In genomic region chr3:33201195-33201594, GRCh38 we compare ENCODE assay signal across 15 cellular contexts. TPM values are rescaled to one million over a fixed set of nuclear protein-coding genes. Genes with fewer than 3 reads are reported as not detected.
A peak's percentile ranks its signal among the peaks of the same experiment; 100 is the strongest.
DNase-seq lines count a peak whose midpoint lies in the region; ATAC-seq and TF ChIP-seq lines count a peak whose summit lies in the region.
"Had no signal": no experiment of that assay in that cellular context is flagged by ENCODE, and none has a peak within 500 bp of the region (broad histone marks: within the 10 kb centered on the region; RNA-seq: fewer than 3 reads in every experiment).

No MANE protein-coding gene starts in this region.

- H3K36me3 ChIP-seq in thoracic aorta (peaks cover 5% of the 10 kb centered on the region), smooth muscle cell (ENCODE audit: low read depth) (no peaks in the 10 kb centered on the region)

- H3K27me3 Mint-ChIP-seq in chondrocyte (ENCODE audit: low read depth) (no peaks in the 10 kb centered on the region), WTC11 (ENCODE audit: low read depth) (no peaks in the 10 kb centered on the region)

- H3K4me2 ChIP-seq in smooth muscle cell, result no peak overlapping the region
- H3K4me2 ChIP-seq: GM23338 had no signal

- ATAC-seq in thoracic aorta (ENCODE audit: insufficient number of reproducible peaks, low FRiP score, low read depth), result no peak
- ATAC-seq in WTC11, result no peak
- ATAC-seq: GM12878, GM23338 had no signal

- H4K20me1 ChIP-seq in smooth muscle cell (ENCODE audit: low read depth), result no peaks in the 10 kb centered on the region

- DNase-seq in M059J (ENCODE audit: low read depth), result peak; percentile 47
- DNase-seq in RPMI7951 (ENCODE audit: low read depth), result peak; percentile 22
- DNase-seq in chondrocyte (ENCODE audit: low spot score), result no peak
- DNase-seq in thoracic aorta (ENCODE audit: low spot score), result no peak
- no peak for DNase-seq in smooth muscle cell (lab: John Stamatoyannopoulos, UW; ENCODE audit: unreplicated experiment)
- no peak for DNase-seq in activated CD8-positive, alpha-beta memory T cell treated with anti-CD3 and anti-CD28 coated beads, Interleukin-2, amount 50 U/mL, for 48 hours
- no peak for DNase-seq in WTC11 (ENCODE audit: low spot score)
- DNase-seq: 8988T; ACHN; C1 segment of cervical spinal cord; CD4-positive, alpha-beta memory T cell; DMS79; H7 had no signal

- H3K9me3 Mint-ChIP-seq in chondrocyte (ENCODE audit: low read depth), result no peaks in the 10 kb centered on the region
- no peaks in the 10 kb centered on the region for H3K9me3 Mint-ChIP-seq in WTC11
- H3K9me3 Mint-ChIP-seq: GM23338 had no signal

- H3K4me1 Mint-ChIP-seq in chondrocyte (ENCODE audit: low read depth) (peaks cover 32% of the 10 kb centered on the region), WTC11 (0 out of 2 replicates have a peak, but pooled peaks cover 2% of the 10 kb centered on the region)
- H3K4me1 Mint-ChIP-seq: CD4-positive, alpha-beta memory T cell had no signal

- H3F3A ChIP-seq in smooth muscle cell (ENCODE audit: low read depth), result no peaks in the 10 kb centered on the region

- POLR2A ChIA-PET in WTC11 (lab: Charles Lee), result no interaction called here

- 80% methylated on average over 3 of the region's 3 CpGs for WGBS in smooth muscle cell (ENCODE audit: low lambda C conversion rate)

- H3K79me2 ChIP-seq in smooth muscle cell (ENCODE audit: low read depth), result no peaks in the 10 kb centered on the region

- H3K27ac ChIP-seq in thoracic aorta (peak overlapping the region; percentile 92 to 94), smooth muscle cell (ENCODE audit: low read depth) (no peak overlapping the region)

- CTCF ChIA-PET in WTC11 (lab: Charles Lee), result no interaction called here

- H3K27me3 ChIP-seq in thoracic aorta (replicated peaks; ENCODE audit: insufficient read depth) (no peaks in the 10 kb centered on the region), smooth muscle cell (ENCODE audit: low read depth) (no peaks in the 10 kb centered on the region)

- H2AFZ ChIP-seq in smooth muscle cell (ENCODE audit: low read depth), result no peak overlapping the region
- H2AFZ ChIP-seq: GM23338 had no signal

- no peaks in the 10 kb centered on the region for H3K9me3 ChIP-seq in thoracic aorta
- no peaks in the 10 kb centered on the region for H3K9me3 ChIP-seq in smooth muscle cell (replicated peaks; ENCODE audit: low read depth)

- no peak overlapping the region for H3K4me3 ChIP-seq in thoracic aorta
- H3K4me3 ChIP-seq in smooth muscle cell, result no peak overlapping the region
- H3K4me3 ChIP-seq: GM12878, GM23338 had no signal

- H3K4me1 ChIP-seq in thoracic aorta (ENCODE audit: control insufficient read depth in 1 of 2, low read depth in 2 of 2) (peaks cover 26 to 54% of the 10 kb centered on the region in 2 donors), smooth muscle cell (ENCODE audit: low read depth) (peaks cover 5% of the 10 kb centered on the region)

- H3K27ac Mint-ChIP-seq in chondrocyte (ENCODE audit: unreplicated experiment) (peak overlapping the region; percentile 22), WTC11 (no peak overlapping the region)
- H3K27ac Mint-ChIP-seq: CD4-positive, alpha-beta memory T cell; GM23338 had no signal

- no peak overlapping the region for H3K9ac ChIP-seq in smooth muscle cell (ENCODE audit: low read depth)

- H3K36me3 Mint-ChIP-seq in chondrocyte (ENCODE audit: low read depth) (peaks cover 5% of the 10 kb centered on the region), WTC11 (no peaks in the 10 kb centered on the region)
- H3K36me3 Mint-ChIP-seq: CD4-positive, alpha-beta memory T cell had no signal

- TF ChIP-seq CTCF in chondrocyte (IDR thresholded peaks at IDR 0.05), result no peak
- TF ChIP-seq CTCF in thoracic aorta (IDR thresholded peaks at IDR 0.05), result no peak
- no peak for TF ChIP-seq CTCF in smooth muscle cell (IDR thresholded peaks at IDR 0.05; ENCODE audit: borderline replicate concordance, insufficient read depth, poor library complexity, severe bottlenecking)
- no peak for TF ChIP-seq CTCF in WTC11 (IDR thresholded peaks at IDR 0.05)

- H3K4me3 Mint-ChIP-seq in chondrocyte (ENCODE audit: unreplicated experiment) (no peak overlapping the region), WTC11 (no peak overlapping the region)
- H3K4me3 Mint-ChIP-seq: CD4-positive, alpha-beta memory T cell; GM23338 had no signal

TF ChIP-seq in WTC11, 78 proteins besides CTCF, POLR2A, EP300 and RAD21 (continues in another document):
- TF ChIP-seq ATF6 (CRISPR knock-in tag; IDR thresholded peaks at IDR 0.05) (no peak), ELF4 (CRISPR knock-in tag; IDR thresholded peaks at IDR 0.05; ENCODE audit: low read depth) (no peak), RORB (CRISPR knock-in tag; IDR thresholded peaks at IDR 0.05) (no peak), AR (CRISPR knock-in tag; IDR thresholded peaks at IDR 0.05) (no peak), GTF2I (CRISPR knock-in tag; conservative IDR thresholded peaks at IDR 0.05) (no peak), USF2 (CRISPR knock-in tag; IDR thresholded peaks at IDR 0.05) (no peak), ZNF396 (CRISPR knock-in tag; IDR thresholded peaks at IDR 0.05; ENCODE audit: borderline replicate concordance) (no peak), EMX1 (CRISPR knock-in tag; IDR thresholded peaks at IDR 0.05) (no peak), ZNF423 (CRISPR knock-in tag; IDR thresholded peaks at IDR 0.05) (no peak), E2F4 (CRISPR knock-in tag; IDR thresholded peaks at IDR 0.05; ENCODE audit: borderline replicate concordance, low read depth) (no peak)

RNA-seq across cellular contexts. Expression of gene SUSD5, which starts 17.4 kb away (rescaled TPM):
- total RNA-seq in M059J (2014; rRNA removed; shearing (Covaris generic)), result 0.44 and 0.98 TPM in 2 replicates
- 4.6 and 7.5 TPM in 2 replicates for total RNA-seq in RPMI7951 (2014; rRNA removed; shearing (Covaris generic))
- total RNA-seq in chondrocyte (38.5 to 55.6 TPM (median 51.8 TPM) in 3 replicates), thoracic aorta (100 to 1,000 TPM; 259 to 273 TPM), smooth muscle cell (1.1 and 1.6 TPM in 2 replicates), WTC11 (2021) (1.2 to 1.6 TPM (median 1.5 TPM) in 3 replicates)
- polyA plus RNA-seq in smooth muscle cell, result 1.4 and 1.7 TPM in 2 replicates
- total RNA-seq: CD4-positive, alpha-beta memory T cell had no signal

Comparison
In these comparisons a context has a peak if more than half of its experiments do, and no peak if none do; other contexts are left out.
1. DNase-seq: peak in M059J (single experiment) and RPMI7951 (single experiment); none in chondrocyte (single experiment), thoracic aorta (single experiment), smooth muscle cell (single experiment), activated CD8-positive, alpha-beta memory T cell treated with anti-CD3 and anti-CD28 coated beads, Interleukin-2, amount 50 U/mL, for 48 hours (single experiment) and WTC11 (single experiment).